ENCODE assay signal across 9 cellular contexts in genomic region chr16:67663151-67663876, GRCh38. TPM values are rescaled to one million over a fixed set of nuclear protein-coding genes. Genes with fewer than 3 reads are reported as not detected.
DNase-seq lines count a peak whose midpoint lies in the region; ATAC-seq and TF ChIP-seq lines count a peak whose summit lies in the region.
"Had no signal": no experiment of that assay in that cellular context is flagged by ENCODE, and none has a peak within 500 bp of the region (broad histone marks: within the 10 kb centered on the region; RNA-seq: fewer than 3 reads in every experiment).

No MANE protein-coding gene starts in this region.

- H3K4me1 Mint-ChIP-seq in natural killer cell, result peaks cover 5 to 44% of the 10 kb centered on the region in 2 donors
- H3K4me1 Mint-ChIP-seq in natural killer cell treated with Interleukin-12 subunit alpha and Interleukin-12 subunit beta and Interleukin-15 and Interleukin-18, amount 100 ng/mL, for 72 hours (ENCODE audit: low read depth in 2 of 2), result peaks cover 10 to 26% of the 10 kb centered on the region in 2 donors

- no peak overlapping the region for H3K4me2 ChIP-seq in OCI-LY1 (ENCODE audit: low read length)

- no peaks in the 10 kb centered on the region for H3K27me3 ChIP-seq in OCI-LY1 (ENCODE audit: insufficient read depth, low read length)

- H2AFZ ChIP-seq in OCI-LY1 (ENCODE audit: low read length), result no peak overlapping the region

- H3K27ac ChIP-seq in OCI-LY1 (ENCODE audit: low read depth, low read length, poor library complexity, severe bottlenecking), result peak overlapping the region; percentile 18

- H3K9me3 ChIP-seq in OCI-LY1 (ENCODE audit: low read length), result no peaks in the 10 kb centered on the region

- no peak overlapping the region for H3K4me3 Mint-ChIP-seq in natural killer cell
- no peak overlapping the region for H3K4me3 Mint-ChIP-seq in natural killer cell treated with Interleukin-12 subunit alpha and Interleukin-12 subunit beta and Interleukin-15 and Interleukin-18, amount 100 ng/mL, for 72 hours

- H3K36me3 Mint-ChIP-seq in natural killer cell, result no peaks in the 10 kb centered on the region
- no peaks in the 10 kb centered on the region for H3K36me3 Mint-ChIP-seq in natural killer cell treated with Interleukin-12 subunit alpha and Interleukin-12 subunit beta and Interleukin-15 and Interleukin-18, amount 100 ng/mL, for 72 hours

- TF ChIP-seq CTCF in natural killer cell (IDR thresholded peaks at IDR 0.05) (peak; percentile 36), OCI-LY1 (IDR thresholded peaks at IDR 0.05; ENCODE audit: low read length) (peak; percentile 53)

- no peak overlapping the region for H3K9ac ChIP-seq in OCI-LY1 (ENCODE audit: low read length)

- intact Hi-C loops in natural killer cell (cut with micrococcal nuclease), result no loop called here

- DNase-seq in natural killer cell, result no peak
- no peak for DNase-seq in natural killer cell treated with Interleukin-12 subunit alpha and Interleukin-12 subunit beta and Interleukin-15 and Interleukin-18, amount 100 ng/mL, for 72 hours (ENCODE audit: low spot score)
- DNase-seq in dedifferentiated amniotic fluid mesenchymal stem cell (ENCODE audit: extremely low spot score), result peak; percentile 16
- peak; percentile 11 for DNase-seq in stimulated activated naive CD4-positive, alpha-beta T cell treated with Interleukin-2 at 50 U/mL for 16 hours (lab: John Stamatoyannopoulos, UW)
- DNase-seq in NK-92 (lab: John Stamatoyannopoulos, UW; ENCODE audit: unreplicated experiment), result no peak
- DNase-seq: midbrain had no signal

- H3K9me3 Mint-ChIP-seq in natural killer cell, result no peaks in the 10 kb centered on the region
- no peaks in the 10 kb centered on the region for H3K9me3 Mint-ChIP-seq in natural killer cell treated with Interleukin-12 subunit alpha and Interleukin-12 subunit beta and Interleukin-15 and Interleukin-18, amount 100 ng/mL, for 72 hours

- no peaks in the 10 kb centered on the region for H3K9me2 ChIP-seq in OCI-LY1 (ENCODE audit: low read depth, low read length)

- H3K36me3 ChIP-seq in OCI-LY1 (ENCODE audit: insufficient read depth, low read length), result peaks cover 16% of the 10 kb centered on the region; the same call in 1 of the 2 replicates

- H3K4me3 ChIP-seq in OCI-LY1 (ENCODE audit: low read depth, low read length, poor library complexity, severe bottlenecking), result no peak overlapping the region

- no peak overlapping the region for H3K27ac Mint-ChIP-seq in natural killer cell
- no peak overlapping the region for H3K27ac Mint-ChIP-seq in natural killer cell treated with Interleukin-12 subunit alpha and Interleukin-12 subunit beta and Interleukin-15 and Interleukin-18, amount 100 ng/mL, for 72 hours

- no peaks in the 10 kb centered on the region for H4K20me1 ChIP-seq in OCI-LY1 (ENCODE audit: insufficient read depth, low read length)

- H3F3A ChIP-seq in OCI-LY1 (ENCODE audit: insufficient read depth, low read length), result no peaks in the 10 kb centered on the region

- H3K79me2 ChIP-seq in OCI-LY1 (ENCODE audit: insufficient read depth, low read length), result no peaks in the 10 kb centered on the region

- no peak for ATAC-seq in natural killer cell
- no peak for ATAC-seq in natural killer cell treated with Interleukin-12 subunit alpha and Interleukin-12 subunit beta and Interleukin-15 and Interleukin-18, amount 100 ng/mL, for 72 hours
- ATAC-seq in HG03378 (IDR thresholded peaks at IDR 0.05; ENCODE audit: unreplicated experiment), result no peak
- no peak for ATAC-seq in GM19467 (IDR thresholded peaks at IDR 0.05; ENCODE audit: unreplicated experiment)

- no peaks in the 10 kb centered on the region for H3K27me3 Mint-ChIP-seq in natural killer cell (ENCODE audit: low read depth in 2 of 2)
- H3K27me3 Mint-ChIP-seq in natural killer cell treated with Interleukin-12 subunit alpha and Interleukin-12 subunit beta and Interleukin-15 and Interleukin-18, amount 100 ng/mL, for 72 hours, result no peaks in the 10 kb centered on the region

- H3K4me1 ChIP-seq in OCI-LY1 (ENCODE audit: insufficient read depth, low read length, severe bottlenecking), result peaks cover 47% of the 10 kb centered on the region

RNA-seq across cellular contexts. Expression of gene PARD6A, which starts 2.6 kb away (rescaled TPM):
- 1 to 10 TPM; 3.1 to 4.4 (median 3.3) TPM for total RNA-seq in natural killer cell
- total RNA-seq in natural killer cell treated with Interleukin-12 subunit alpha and Interleukin-12 subunit beta and Interleukin-15 and Interleukin-18, amount 100 ng/mL, for 72 hours, result 1 to 10 TPM; 6.3 to 8.0 TPM

RNA-seq across cellular contexts. Expression of gene ENKD1, which starts 3.2 kb away (rescaled TPM):
- total RNA-seq in natural killer cell, result 1 to 10 TPM; 3.4 to 4.2 (median 3.7) TPM
- total RNA-seq in natural killer cell treated with Interleukin-12 subunit alpha and Interleukin-12 subunit beta and Interleukin-15 and Interleukin-18, amount 100 ng/mL, for 72 hours, result 10 to 100 TPM in 1 of 2 donors, 1 to 10 TPM in 1; 8.1 to 12.2 TPM

RNA-seq across cellular contexts. Expression of gene ACD, which starts 3.3 kb away (rescaled TPM):
- total RNA-seq in natural killer cell, result 10 to 100 TPM; 34.4 to 58.0 (median 43.2) TPM
- 10 to 100 TPM; 54.9 to 91.3 TPM for total RNA-seq in natural killer cell treated with Interleukin-12 subunit alpha and Interleukin-12 subunit beta and Interleukin-15 and Interleukin-18, amount 100 ng/mL, for 72 hours

RNA-seq across cellular contexts. Expression of gene C16orf86, which starts 3.3 kb away (rescaled TPM):
- 1 to 10 TPM; 3.5 to 4.4 (median 3.6) TPM for total RNA-seq in natural killer cell
- 1 to 10 TPM; 1.6 to 1.9 TPM for total RNA-seq in natural killer cell treated with Interleukin-12 subunit alpha and Interleukin-12 subunit beta and Interleukin-15 and Interleukin-18, amount 100 ng/mL, for 72 hours

RNA-seq across cellular contexts. Expression of gene CARMIL2, which starts 18.4 kb away (rescaled TPM):
- total RNA-seq in natural killer cell, result 10 to 100 TPM; 46.4 to 64.0 (median 61.5) TPM
- 10 to 100 TPM; 33.8 to 89.7 TPM for total RNA-seq in natural killer cell treated with Interleukin-12 subunit alpha and Interleukin-12 subunit beta and Interleukin-15 and Interleukin-18, amount 100 ng/mL, for 72 hours

Comparison
In these comparisons a context has a peak if more than half of its experiments do, and no peak if none do; other contexts are left out.
1. DNase-seq: peak in dedifferentiated amniotic fluid mesenchymal stem cell (single experiment) and stimulated activated naive CD4-positive, alpha-beta T cell treated with Interleukin-2 at 50 U/mL for 16 hours (single experiment); none in natural killer cell (single experiment), natural killer cell treated with Interleukin-12 subunit alpha and Interleukin-12 subunit beta and Interleukin-15 and Interleukin-18, amount 100 ng/mL, for 72 hours (single experiment) and NK-92 (single experiment).